In genomic region chr15:92907880-92908279, GRCh38 we compare ENCODE assay signal across 8 cellular contexts. TPM values are rescaled to one million over a fixed set of nuclear protein-coding genes. Genes with fewer than 3 reads are reported as not detected.
A peak's percentile ranks its signal among the peaks of the same experiment; 100 is the strongest.
DNase-seq lines count a peak whose midpoint lies in the region; ATAC-seq and TF ChIP-seq lines count a peak whose summit lies in the region.

No MANE protein-coding gene starts in this region.

- H3K23ac ChIP-seq in mesenchymal stem cell (ENCODE audit: low read length in 2 of 2) (no peak overlapping the region), neuronal stem cell (ENCODE audit: low read depth, low read length, poor library complexity) (no peak overlapping the region)

- no peak overlapping the region for H3K14ac ChIP-seq in mesenchymal stem cell (ENCODE audit: low read length in 2 of 2)
- no peak overlapping the region for H3K14ac ChIP-seq in neuronal stem cell (ENCODE audit: low read length)

- no peak overlapping the region for H2AK5ac ChIP-seq in mesenchymal stem cell (ENCODE audit: low read length, severe bottlenecking)
- H2AK5ac ChIP-seq in neuronal stem cell (ENCODE audit: low read depth, low read length) = no peak overlapping the region

- peak overlapping the region in 1 of 2 donors; percentile 15 for H3K4me3 ChIP-seq in cardiac fibroblast (replicated peaks in 1 of 2; ENCODE audit: low read depth in 2 of 2, low read length in 2 of 2)
- H3K4me3 ChIP-seq in mesenchymal stem cell (ENCODE audit: insufficient read depth in 1 of 2, low read depth in 1 of 2, low read length in 2 of 2) = peak overlapping the region in 1 of 2 experiments; percentile 86
- H3K4me3 ChIP-seq in upper lobe of left lung = peak overlapping the region in 1 of 4 donors; percentile 19
- no peak overlapping the region for H3K4me3 ChIP-seq in neuronal stem cell (ENCODE audit: low read length in 2 of 2)

- H3K9me3 ChIP-seq in mesenchymal stem cell (ENCODE audit: control insufficient read depth, low read length) (no peaks in the 10 kb centered on the region), upper lobe of left lung (no peaks in the 10 kb centered on the region), neuronal stem cell (replicated peaks in 1 of 2; ENCODE audit: control insufficient read depth in 2 of 2, insufficient read depth in 1 of 2, low read depth in 1 of 2, low read length in 2 of 2) (peaks cover 0 to 4% of the 10 kb centered on the region in 2 donors)

- H2BK5ac ChIP-seq in mesenchymal stem cell (ENCODE audit: low read depth, low read length, poor library complexity, severe bottlenecking) = peak overlapping the region; percentile 89
- no peak overlapping the region for H2BK5ac ChIP-seq in neuronal stem cell (ENCODE audit: low read length)

- H3K9ac ChIP-seq in mesenchymal stem cell (ENCODE audit: low read length) (peak overlapping the region; percentile 100), neuronal stem cell (ENCODE audit: low read depth, low read length, poor library complexity) (no peak overlapping the region)

- H3K36me3 ChIP-seq in mesenchymal stem cell (ENCODE audit: control insufficient read depth in 1 of 2, insufficient read depth in 2 of 2, low read depth in 1 of 2, low read length in 2 of 2) (peaks cover 2 to 34% of the 10 kb centered on the region in 2 experiments), upper lobe of left lung (no peaks in the 10 kb centered on the region), neuronal stem cell (replicated peaks in 1 of 2; ENCODE audit: control insufficient read depth in 2 of 2, insufficient read depth in 2 of 2, low read length in 2 of 2) (peaks cover 8 to 91% of the 10 kb centered on the region in 2 donors)

- no peak for TF ChIP-seq POLR2A in upper lobe of left lung (IDR thresholded peaks at IDR 0.05)

- H2AFZ ChIP-seq in mesenchymal stem cell (ENCODE audit: low read depth, low read length) (no peak overlapping the region), neuronal stem cell (ENCODE audit: low read length) (no peak overlapping the region)

- no peak overlapping the region for H3K18ac ChIP-seq in mesenchymal stem cell (ENCODE audit: low read depth in 1 of 2, low read length in 2 of 2)
- no peak overlapping the region for H3K18ac ChIP-seq in neuronal stem cell (ENCODE audit: low read length)

- H3K4ac ChIP-seq in mesenchymal stem cell (ENCODE audit: low read depth in 1 of 2, low read length in 2 of 2) = peak overlapping the region in 1 of 2 experiments; percentile 15
- no peak overlapping the region for H3K4ac ChIP-seq in neuronal stem cell (ENCODE audit: low read length)

- DNase-seq in DMS53 (lab: John Stamatoyannopoulos, UW) = peak; percentile 12
- no peak for DNase-seq in DMS53 treated with DMSO at 0.1 percent for 48 hours (lab: John Stamatoyannopoulos, UW; ENCODE audit: unreplicated experiment)
- DNase-seq in OCI-M1 (lab: John Stamatoyannopoulos, UW) = peak; percentile 57
- peak; percentile 90 to 92 for DNase-seq in cardiac fibroblast (ENCODE audit: low read depth in 2 of 2)
- peak; percentile 91 for DNase-seq in mesenchymal stem cell
- no peak for DNase-seq in upper lobe of left lung
- DNase-seq in neuronal stem cell (ENCODE audit: low spot score) = no peak
- no peak for DNase-seq in NCI-H510A (lab: John Stamatoyannopoulos, UW)

- no CpG with 5 or more reads among the region's 2 CpGs for WGBS in mesenchymal stem cell
- 6 to 14% methylated on average over 2 of the region's 2 CpGs for WGBS in upper lobe of left lung, 2 donors
- WGBS in neuronal stem cell (ENCODE audit: extremely low coverage in 2 of 2, insufficient read length in 2 of 2, insufficient replicate concordance in 1 of 2), 2 donors = no CpG with 5 or more reads among the region's 2 CpGs

- H3K79me1 ChIP-seq in mesenchymal stem cell (replicated peaks; ENCODE audit: low read length, poor library complexity, severe bottlenecking) (no peaks in the 10 kb centered on the region), neuronal stem cell (ENCODE audit: low read depth, low read length) (no peaks in the 10 kb centered on the region)

- H4K91ac ChIP-seq in mesenchymal stem cell (ENCODE audit: low read length) = no peak overlapping the region
- H4K91ac ChIP-seq in neuronal stem cell (ENCODE audit: low read depth, low read length, poor library complexity) = no peak overlapping the region

- TF ChIP-seq CTCF in cardiac fibroblast (IDR thresholded peaks at IDR 0.05; ENCODE audit: low read depth, low read length) = no peak
- no peak for TF ChIP-seq CTCF in upper lobe of left lung (IDR thresholded peaks at IDR 0.05)

- no peaks in the 10 kb centered on the region for H3K27me3 ChIP-seq in mesenchymal stem cell (ENCODE audit: control insufficient read depth in 1 of 2, insufficient read depth in 1 of 2, low read length in 2 of 2)
- no peaks in the 10 kb centered on the region for H3K27me3 ChIP-seq in upper lobe of left lung
- no peaks in the 10 kb centered on the region for H3K27me3 ChIP-seq in neuronal stem cell (ENCODE audit: control insufficient read depth in 3 of 3, insufficient read depth in 3 of 3, low read depth in 1 of 3, low read length in 3 of 3)

- no peak overlapping the region for H2BK120ac ChIP-seq in mesenchymal stem cell (ENCODE audit: low read depth, low read length)
- H2BK120ac ChIP-seq in neuronal stem cell (ENCODE audit: low read depth, low read length) = no peak overlapping the region

- TF ChIP-seq EP300 in upper lobe of left lung (IDR thresholded peaks at IDR 0.05) = no peak

- ATAC-seq in upper lobe of left lung (ENCODE audit: low FRiP score in 2 of 2) = peak in 1 of 2 donors; percentile 25

- peak overlapping the region; percentile 58 for H3K4me2 ChIP-seq in mesenchymal stem cell (ENCODE audit: low read length, poor library complexity, severe bottlenecking)
- H3K4me2 ChIP-seq in neuronal stem cell (ENCODE audit: insufficient read depth, low read length, poor library complexity, severe bottlenecking) = no peak overlapping the region

- H3K4me1 ChIP-seq in mesenchymal stem cell (ENCODE audit: control insufficient read depth, insufficient read depth, low read depth, low read length) (peaks cover 16% of the 10 kb centered on the region), upper lobe of left lung (peaks cover 81 to 90% (median 83%) of the 10 kb centered on the region in 4 donors), neuronal stem cell (ENCODE audit: control insufficient read depth in 2 of 2, insufficient read depth in 1 of 2, low read depth in 1 of 2, low read length in 2 of 2) (peaks cover 9 to 17% of the 10 kb centered on the region in 2 donors)

- peak overlapping the region; percentile 98 for H3K27ac ChIP-seq in mesenchymal stem cell (ENCODE audit: low read length, poor library complexity, severe bottlenecking)
- H3K27ac ChIP-seq in upper lobe of left lung = peak overlapping the region; percentile 91 to 99 (median 97)
- H3K27ac ChIP-seq in neuronal stem cell (replicated peaks; ENCODE audit: low read length) = no peak overlapping the region

- no peak overlapping the region for H4K8ac ChIP-seq in mesenchymal stem cell (ENCODE audit: low read length)
- H4K8ac ChIP-seq in neuronal stem cell (ENCODE audit: low read depth, low read length) = no peak overlapping the region

- H2BK15ac ChIP-seq in mesenchymal stem cell (ENCODE audit: low read depth, poor library complexity, severe bottlenecking) (no peak overlapping the region), neuronal stem cell (ENCODE audit: low read length) (no peak overlapping the region)

- H2BK12ac ChIP-seq in mesenchymal stem cell (ENCODE audit: low read length in 2 of 2) (no peak overlapping the region), neuronal stem cell (ENCODE audit: low read length) (no peak overlapping the region)

RNA-seq across cellular contexts. Expression of gene CHD2, which starts 7.8 kb away (rescaled TPM):
- 52.6 TPM for polyA plus RNA-seq in mesenchymal stem cell (2013, experiment 1 of 2)
- polyA plus RNA-seq in mesenchymal stem cell (2013, experiment 2 of 2) = 52.4 TPM
- 100 to 1,000 TPM; 102 to 500 (median 155) TPM for total RNA-seq in upper lobe of left lung
- polyA plus RNA-seq in neuronal stem cell (2013, experiment 1 of 2) = 63.3 TPM
- polyA plus RNA-seq in neuronal stem cell (2013, experiment 2 of 2) = 62.8 TPM

Comparison
In these comparisons a context has a peak if more than half of its experiments do, and no peak if none do; other contexts are left out.
1. DNase-seq: peak in DMS53 (single experiment), OCI-M1 (single experiment), cardiac fibroblast (2 of 2) and mesenchymal stem cell (single experiment); none in DMS53 treated with DMSO at 0.1 percent for 48 hours (single experiment), upper lobe of left lung (0 of 2), neuronal stem cell (single experiment) and NCI-H510A (single experiment).